Comparison of ENCODE assay signal across 8 cellular contexts in genomic region chr9:128218172-128218517, GRCh38. TPM values are rescaled to one million over a fixed set of nuclear protein-coding genes. Genes with fewer than 3 reads are reported as not detected.
DNase-seq lines count a peak whose midpoint lies in the region; TF ChIP-seq lines count a peak whose summit lies in the region.

No MANE protein-coding gene starts in this region.

- no peaks in the 10 kb centered on the region for H3K9me3 Mint-ChIP-seq in Calu3 (ENCODE audit: low read depth, unreplicated experiment)

- DNase-seq in Calu3 (no peak), SK-N-MC (ENCODE audit: low read depth, low spot score) (no peak), epithelial cell of proximal tubule (ENCODE audit: low read depth) (no peak), trophoblast cell (no peak), WERI-Rb-1 (no peak), NCI-H2171 (lab: John Stamatoyannopoulos, UW) (no peak), NCI-H2107 (lab: John Stamatoyannopoulos, UW) (no peak), NCI-H2227 (lab: John Stamatoyannopoulos, UW; ENCODE audit: unreplicated experiment) (no peak)

- peak overlapping the region; percentile 41 for H3K27ac Mint-ChIP-seq in Calu3 (ENCODE audit: unreplicated experiment)

- no peak overlapping the region for H4K8ac ChIP-seq in trophoblast cell (ENCODE audit: low read depth, low read length)

- H3K4me3 ChIP-seq in SK-N-MC, result peak overlapping the region; percentile 63
- peak overlapping the region; percentile 51 for H3K4me3 ChIP-seq in epithelial cell of proximal tubule (ENCODE audit: low read depth, low read length)
- H3K4me3 ChIP-seq in trophoblast cell (ENCODE audit: low read depth, low read length), result no peak overlapping the region
- no peak overlapping the region for H3K4me3 ChIP-seq in WERI-Rb-1 (ENCODE audit: low read depth, low read length)

- H4K91ac ChIP-seq in trophoblast cell (ENCODE audit: low read depth, low read length), result no peak overlapping the region

- peak overlapping the region; percentile 56 for H3K4me3 Mint-ChIP-seq in Calu3 (ENCODE audit: low read depth, unreplicated experiment)

- no peaks in the 10 kb centered on the region for H3K79me2 ChIP-seq in trophoblast cell (ENCODE audit: control insufficient read depth, insufficient read depth, low read length, poor library complexity)

- peak overlapping the region; percentile 59 for H3K4me2 ChIP-seq in trophoblast cell (ENCODE audit: low read length)

- H3K36me3 Mint-ChIP-seq in Calu3 (ENCODE audit: insufficient read depth, unreplicated experiment), result peaks cover 10% of the 10 kb centered on the region

- H3K27ac ChIP-seq in SK-N-MC, result no peak overlapping the region
- H3K27ac ChIP-seq in trophoblast cell (ENCODE audit: low read depth, low read length), result no peak overlapping the region
- no peak overlapping the region for H3K27ac ChIP-seq in WERI-Rb-1

- H3K4me1 ChIP-seq in trophoblast cell (ENCODE audit: control insufficient read depth in 1 of 2, insufficient read depth in 2 of 2, low read length in 2 of 2), result peaks cover 14 to 17% of the 10 kb centered on the region in 2 experiments

- peaks cover 6% of the 10 kb centered on the region for H3K79me1 ChIP-seq in trophoblast cell (ENCODE audit: low read length)

- H2AFZ ChIP-seq in trophoblast cell (ENCODE audit: insufficient read depth, low read length, poor library complexity), result peak overlapping the region; percentile 40

- H3K23ac ChIP-seq in trophoblast cell (ENCODE audit: low read length), result no peak overlapping the region

- no peak overlapping the region for H2BK5ac ChIP-seq in trophoblast cell (ENCODE audit: low read depth, low read length, poor library complexity)

- no CpG with 5 or more reads among the region's 11 CpGs for WGBS in trophoblast cell (ENCODE audit: extremely low coverage, insufficient coverage, insufficient read length)

- no peak overlapping the region for H3K9ac ChIP-seq in SK-N-MC (ENCODE audit: insufficient read length)
- H3K9ac ChIP-seq in trophoblast cell (ENCODE audit: low read length), result no peak overlapping the region

- H3K27me3 Mint-ChIP-seq in Calu3 (ENCODE audit: unreplicated experiment), result no peaks in the 10 kb centered on the region

- no peaks in the 10 kb centered on the region for H3K9me3 ChIP-seq in SK-N-MC (ENCODE audit: low read depth, low read length)
- peaks cover 3% of the 10 kb centered on the region for H3K9me3 ChIP-seq in trophoblast cell (ENCODE audit: insufficient read depth, low read depth, low read length)
- H3K9me3 ChIP-seq in WERI-Rb-1 (ENCODE audit: severe bottlenecking), result no peaks in the 10 kb centered on the region

- H2BK12ac ChIP-seq in trophoblast cell (ENCODE audit: low read length), result no peak overlapping the region

- H2AK5ac ChIP-seq in trophoblast cell (ENCODE audit: low read length), result no peak overlapping the region

- H4K12ac ChIP-seq in trophoblast cell (ENCODE audit: low read depth, low read length), result no peak overlapping the region

- no peaks in the 10 kb centered on the region for H3K27me3 ChIP-seq in trophoblast cell (ENCODE audit: insufficient read depth, low read length)
- H3K27me3 ChIP-seq in WERI-Rb-1 (ENCODE audit: insufficient read depth, low read depth, severe bottlenecking), result no peaks in the 10 kb centered on the region

- H3K14ac ChIP-seq in trophoblast cell (ENCODE audit: low read length), result no peak overlapping the region

- CTCF ChIA-PET in Calu3 (lab: Charles Lee), result no interaction called here

- TF ChIP-seq CTCF in Calu3 (IDR thresholded peaks at IDR 0.05; ENCODE audit: unreplicated experiment) (no peak), epithelial cell of proximal tubule (conservative IDR thresholded peaks at IDR 0.05; ENCODE audit: low read depth, low read length) (no peak), WERI-Rb-1 (IDR thresholded peaks at IDR 0.05; ENCODE audit: low read depth, low read length) (no peak)

- H2BK120ac ChIP-seq in trophoblast cell (ENCODE audit: insufficient read depth, low read length, poor library complexity), result no peak overlapping the region

- no TSS peak for BruUV-seq in Calu3 (replicated peaks; lab: Mats Ljungman, UMichigan)

- H3K4ac ChIP-seq in trophoblast cell (ENCODE audit: low read depth, low read length), result no peak overlapping the region

- H3K36me3 ChIP-seq in SK-N-MC (ENCODE audit: insufficient read depth, low read length), result no peaks in the 10 kb centered on the region
- H3K36me3 ChIP-seq in trophoblast cell (ENCODE audit: control insufficient read depth in 1 of 2, insufficient read depth in 2 of 2, low read length in 2 of 2), result peaks cover 0 to 2% of the 10 kb centered on the region in 2 experiments
- peaks cover 73% of the 10 kb centered on the region for H3K36me3 ChIP-seq in WERI-Rb-1

- intact Hi-C loops in Calu3 (cut with micrococcal nuclease; ENCODE audit: unreplicated experiment), result no loop called here

- H3K18ac ChIP-seq in trophoblast cell (ENCODE audit: low read length), result no peak overlapping the region

- H3K4me1 Mint-ChIP-seq in Calu3 (ENCODE audit: low read depth, unreplicated experiment), result no peaks in the 10 kb centered on the region

RNA-seq across cellular contexts. Expression of gene DNM1, which starts 15.0 kb away (rescaled TPM):
- total RNA-seq in Calu3 (2022) (30.8 and 40.0 TPM in 2 replicates), epithelial cell of proximal tubule (2.6 and 16.7 TPM in 2 replicates)
- 6.0 TPM in 2 replicates for polyA plus RNA-seq in trophoblast cell (2013)

RNA-seq across cellular contexts. Expression of gene CIZ1, which starts 26.8 kb away (rescaled TPM):
- total RNA-seq in Calu3 (2022), result 85.8 and 93.7 TPM in 2 replicates
- 56.7 and 76.7 TPM in 2 replicates for total RNA-seq in epithelial cell of proximal tubule
- 103 and 112 TPM in 2 replicates for polyA plus RNA-seq in trophoblast cell (2013)

RNA-seq across cellular contexts. Expression of gene GOLGA2, which starts 57.7 kb away (rescaled TPM):
- total RNA-seq in Calu3 (2022) (69.6 and 77.2 TPM in 2 replicates), epithelial cell of proximal tubule (35.9 and 41.3 TPM in 2 replicates)
- 93.4 and 99.9 TPM in 2 replicates for polyA plus RNA-seq in trophoblast cell (2013)

RNA-seq across cellular contexts. Expression of gene SWI5, which starts 57.9 kb away (rescaled TPM):
- total RNA-seq in Calu3 (2022), result 9.6 and 9.7 TPM in 2 replicates
- total RNA-seq in epithelial cell of proximal tubule, result 25.3 and 37.4 TPM in 2 replicates
- 42.0 and 44.4 TPM in 2 replicates for polyA plus RNA-seq in trophoblast cell (2013)

RNA-seq across cellular contexts. Expression of gene BBLN, which starts 58.1 kb away (rescaled TPM):
- total RNA-seq in Calu3 (2022), result 77.6 and 82.3 TPM in 2 replicates
- total RNA-seq in epithelial cell of proximal tubule, result 194 and 269 TPM in 2 replicates
- 57.0 and 59.5 TPM in 2 replicates for polyA plus RNA-seq in trophoblast cell (2013)

Comparison
In these comparisons a context has a peak if more than half of its experiments do, and no peak if none do; other contexts are left out.
1. H3K4me3 ChIP-seq: peak in SK-N-MC (single experiment) and epithelial cell of proximal tubule (single experiment); none in trophoblast cell (single experiment) and WERI-Rb-1 (single experiment).